In the genomic region with DNA sequence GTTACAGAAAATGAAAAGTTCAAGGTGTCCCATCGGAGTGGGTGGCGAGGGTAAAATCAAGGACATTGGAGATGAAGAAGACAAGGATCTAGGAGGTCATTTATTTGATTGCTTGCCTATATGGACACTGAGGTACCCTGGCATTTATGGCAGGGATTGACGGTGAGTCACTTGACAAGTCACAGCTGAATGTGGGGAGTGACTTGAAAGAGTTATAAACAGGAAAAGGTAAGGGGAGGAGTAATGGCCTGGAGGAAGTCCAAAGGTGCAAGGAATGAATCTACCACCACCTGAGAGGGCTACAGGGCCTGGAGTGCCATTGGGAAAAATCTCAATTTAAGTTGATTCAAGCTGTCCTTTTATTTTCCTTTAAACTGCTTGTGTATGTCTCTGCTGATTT, we compare ENCODE assay signal across 18 cellular contexts. TPM values are rescaled to one million over a fixed set of nuclear protein-coding genes. Genes with fewer than 3 reads are reported as not detected.
DNase-seq lines count a peak whose midpoint lies in the region; ATAC-seq and FAIRE-seq lines count a peak whose summit lies in the region.
"Had no signal": no experiment of that assay in that cellular context is flagged by ENCODE, and none has a peak within 500 bp of the region (broad histone marks: within the 10 kb centered on the region; RNA-seq: fewer than 3 reads in every experiment).

No MANE protein-coding gene starts in this region.

- no peak for FAIRE-seq in small intestine (lab: Jason Lieb, UNC)
- FAIRE-seq: G401.6 had no signal

- peaks cover 22% of the 10 kb centered on the region for H3K36me3 Mint-ChIP-seq in activated naive CD8-positive, alpha-beta T cell
- peaks cover 3% of the 10 kb centered on the region for H3K36me3 Mint-ChIP-seq in activated naive CD8-positive, alpha-beta T cell treated with anti-CD3 and anti-CD28 coated beads for 36 hours

- H3K4me3 Mint-ChIP-seq in activated naive CD8-positive, alpha-beta T cell = peak overlapping the region; percentile 2
- H3K4me3 Mint-ChIP-seq in activated naive CD8-positive, alpha-beta T cell treated with anti-CD3 and anti-CD28 coated beads for 36 hours = no peak overlapping the region
- H3K4me3 Mint-ChIP-seq: GM23338, HFFc6 had no signal

- H3K27ac ChIP-seq in epithelial cell of prostate = no peak overlapping the region
- no peak overlapping the region for H3K27ac ChIP-seq in small intestine (ENCODE audit: low read depth in 1 of 2, low read length in 1 of 2)
- H3K27ac ChIP-seq: BLaER1 treated with 17β-estradiol and CSF1 and Interleukin-3, amounts not matched to agents 10 nM and 100 nM had no signal

- no peak overlapping the region for H3K27ac Mint-ChIP-seq in activated naive CD8-positive, alpha-beta T cell
- no peak overlapping the region for H3K27ac Mint-ChIP-seq in activated naive CD8-positive, alpha-beta T cell treated with anti-CD3 and anti-CD28 coated beads for 36 hours
- H3K27ac Mint-ChIP-seq: GM23338, HFFc6 had no signal

- H3K9me3 Mint-ChIP-seq in activated naive CD8-positive, alpha-beta T cell (ENCODE audit: low read depth) = no peaks in the 10 kb centered on the region
- no peaks in the 10 kb centered on the region for H3K9me3 Mint-ChIP-seq in activated naive CD8-positive, alpha-beta T cell treated with anti-CD3 and anti-CD28 coated beads for 36 hours
- H3K9me3 Mint-ChIP-seq: GM23338, HFFc6 had no signal

- H3K4me1 Mint-ChIP-seq in activated naive CD8-positive, alpha-beta T cell (ENCODE audit: low read depth) = peaks cover 12% of the 10 kb centered on the region
- H3K4me1 Mint-ChIP-seq in activated naive CD8-positive, alpha-beta T cell treated with anti-CD3 and anti-CD28 coated beads for 36 hours = peaks cover 9% of the 10 kb centered on the region
- H3K4me1 Mint-ChIP-seq: GM23338 had no signal

- WGBS in small intestine, 3 donors = 23 to 66% (median 45%) methylated on average over 3 of the region's 3 CpGs

- ATAC-seq in HG03521 (IDR thresholded peaks at IDR 0.05; ENCODE audit: unreplicated experiment) = no peak
- ATAC-seq: GM23338 had no signal

- DNase-seq in activated naive CD8-positive, alpha-beta T cell treated with anti-CD3 and anti-CD28 coated beads for 36 hours = no peak
- DNase-seq in SW480 (ENCODE audit: low spot score) = peak; percentile 53
- peak; percentile 12 for DNase-seq in epithelial cell of prostate (ENCODE audit: low read depth, low spot score)
- DNase-seq in small intestine = peak; percentile 92
- DNase-seq in amniotic stem cell (lab: John Stamatoyannopoulos, UW) = no peak
- no peak for DNase-seq in HK-2 (ENCODE audit: unreplicated experiment)
- DNase-seq: 8988T; HFFc6; IMR-90; NCI-H1436 treated with DMSO at 0.1 percent for 48 hours; NCI-H2081; NCI-H524 treated with DMSO at 0.1 percent for 48 hours; NK-92 treated with Interleukin-12 subunit alpha and Interleukin-12 subunit beta, amount 100 ng/mL, for 24 hours had no signal

- no peaks in the 10 kb centered on the region for H3K4me1 ChIP-seq in small intestine (ENCODE audit: control insufficient read depth in 2 of 2, insufficient read depth in 1 of 2, low read depth in 1 of 2, low read length in 1 of 2)
- H3K4me1 ChIP-seq: BLaER1 treated with 17β-estradiol and CSF1 and Interleukin-3, amounts not matched to agents 10 nM and 100 nM had no signal

- no peaks in the 10 kb centered on the region for H3K36me3 ChIP-seq in small intestine (ENCODE audit: control insufficient read depth in 2 of 2, insufficient read depth in 2 of 2, low read length in 2 of 2)
- H3K36me3 ChIP-seq: BLaER1 treated with 17β-estradiol and CSF1 and Interleukin-3, amounts not matched to agents 10 nM and 100 nM had no signal

- H3K4me3 ChIP-seq in small intestine (ENCODE audit: low read depth in 1 of 2, low read length in 2 of 2) = no peak overlapping the region
- H3K4me3 ChIP-seq: BLaER1 treated with 17β-estradiol and CSF1 and Interleukin-3, amounts not matched to agents 10 nM and 100 nM; GM23338 had no signal

- H3K27me3 Mint-ChIP-seq in activated naive CD8-positive, alpha-beta T cell = no peaks in the 10 kb centered on the region
- H3K27me3 Mint-ChIP-seq in activated naive CD8-positive, alpha-beta T cell treated with anti-CD3 and anti-CD28 coated beads for 36 hours = no peaks in the 10 kb centered on the region

- H3K9me3 ChIP-seq in small intestine (ENCODE audit: control insufficient read depth, low read depth) = no peaks in the 10 kb centered on the region
- H3K9me3 ChIP-seq: BLaER1 treated with 17β-estradiol and CSF1 and Interleukin-3, amounts not matched to agents 10 nM and 100 nM had no signal

- no peaks in the 10 kb centered on the region for H3K27me3 ChIP-seq in small intestine (ENCODE audit: control insufficient read depth in 2 of 2, insufficient read depth in 2 of 2, low read length in 2 of 2)
- H3K27me3 ChIP-seq: BLaER1 treated with 17β-estradiol and CSF1 and Interleukin-3, amounts not matched to agents 10 nM and 100 nM had no signal

RNA-seq across cellular contexts. Expression of a gene that starts 11.8 kb away (rescaled TPM):
- total RNA-seq in activated naive CD8-positive, alpha-beta T cell treated with anti-CD3 and anti-CD28 coated beads for 36 hours = 10 to 100 TPM; 25.6 to 26.8 TPM
- polyA plus RNA-seq in small intestine = 1 to 10 TPM; 1.6 to 5.8 (median 2.2) TPM

Comparison
In these comparisons a context has a peak if more than half of its experiments do, and no peak if none do; other contexts are left out.
1. DNase-seq: peak in SW480 (single experiment), epithelial cell of prostate (single experiment) and small intestine (single experiment); none in activated naive CD8-positive, alpha-beta T cell treated with anti-CD3 and anti-CD28 coated beads for 36 hours (single experiment), amniotic stem cell (single experiment) and HK-2 (single experiment).